8 cellular contexts compared by ENCODE assay signal in the genomic region with DNA sequence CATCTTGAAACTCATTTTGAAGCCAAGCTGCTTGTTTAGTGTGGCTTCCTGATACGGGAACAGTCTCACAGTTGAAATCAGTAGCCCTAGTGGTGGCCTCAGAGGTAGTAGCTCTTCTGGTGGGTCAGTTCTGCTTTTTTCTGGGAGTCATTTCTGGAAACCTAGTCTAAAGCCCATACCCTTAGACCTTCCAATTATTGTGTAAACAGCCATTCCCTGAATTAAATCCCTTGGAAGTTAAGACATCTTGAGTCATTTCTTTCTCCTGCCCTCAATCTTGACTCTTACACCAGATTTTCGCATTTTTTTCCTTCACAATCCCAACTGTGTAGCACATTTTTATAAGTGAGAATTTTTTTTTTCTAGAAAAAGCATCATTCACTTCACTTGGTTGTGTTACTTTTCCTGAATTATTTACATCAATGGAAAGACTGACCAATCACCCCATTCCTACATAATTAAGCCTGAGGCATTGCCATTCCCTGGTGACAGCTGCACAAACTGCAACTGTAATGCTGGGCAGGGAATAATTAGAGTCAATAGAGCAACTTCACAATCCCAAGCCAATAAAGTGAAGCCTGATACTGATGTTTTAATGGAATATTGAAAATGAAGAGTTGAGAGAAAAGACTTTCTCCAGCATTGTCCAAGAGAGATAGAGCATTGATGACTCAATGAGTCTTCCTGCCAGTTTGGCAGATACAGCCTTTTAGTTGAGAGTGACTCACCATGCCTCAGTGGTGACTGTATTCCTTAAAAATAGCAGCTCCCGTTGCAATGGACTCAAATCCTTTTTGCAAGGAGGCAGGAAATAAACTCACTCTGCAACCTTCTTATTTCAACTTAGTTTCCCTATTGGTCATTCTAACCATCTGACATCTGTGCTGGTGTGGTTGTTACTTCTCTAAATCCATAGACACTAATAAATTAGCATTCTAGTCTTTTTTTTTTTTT. TPM values are rescaled to one million over a fixed set of nuclear protein-coding genes. Genes with fewer than 3 reads are reported as not detected.
A peak's percentile ranks its signal among the peaks of the same experiment; 100 is the strongest.
DNase-seq lines count a peak whose midpoint lies in the region; ATAC-seq and TF ChIP-seq lines count a peak whose summit lies in the region.

No MANE protein-coding gene starts in this region.

- H3K27ac Mint-ChIP-seq in CD4-positive, alpha-beta T cell: no peak overlapping the region

- ATAC-seq in GM21447 (IDR thresholded peaks at IDR 0.05; ENCODE audit: unreplicated experiment) (peak; percentile 77), HG03139 (IDR thresholded peaks at IDR 0.05; ENCODE audit: unreplicated experiment) (no peak)
- no peak for ATAC-seq in CD4-positive, alpha-beta T cell (ENCODE audit: poor library complexity)

- H3K27me3 ChIP-seq in CD4-positive, alpha-beta T cell (ENCODE audit: control insufficient read depth, insufficient read depth, low read length): no peaks in the 10 kb centered on the region

- no peak overlapping the region for H3K4me3 ChIP-seq in AG09309 (ENCODE audit: control insufficient read depth, low read depth, low read length)

- no peak for TF ChIP-seq CTCF in AG09309 (IDR thresholded peaks at IDR 0.05; ENCODE audit: control insufficient read depth, insufficient read depth, low read depth, low read length, missing control alignments)
- no peak for TF ChIP-seq CTCF in CD4-positive, alpha-beta T cell (IDR thresholded peaks at IDR 0.05)

- H3K27me3 Mint-ChIP-seq in CD4-positive, alpha-beta T cell: no peaks in the 10 kb centered on the region

- intact Hi-C loops in CD4-positive, alpha-beta T cell (cut with DNase I, micrococcal nuclease): no loop called here

- CTCF ChIA-PET in CD4-positive, alpha-beta T cell (lab: Charles Lee): no interaction called here

- H3K27ac ChIP-seq in CD4-positive, alpha-beta T cell (ENCODE audit: low read depth, low read length): no peak overlapping the region

- H3K36me3 Mint-ChIP-seq in CD4-positive, alpha-beta T cell (ENCODE audit: low read depth): peaks cover 56% of the 10 kb centered on the region

- POLR2A ChIA-PET in CD4-positive, alpha-beta T cell (lab: Charles Lee): interaction anchor here (1.0 kb wide), 1 partner anchor 13 kb away, joined by 3 read pairs; a partner anchor contains a TSS

- peak; percentile 99 for DNase-seq in AG09309 (ENCODE audit: low read depth)
- DNase-seq in NCI-H446 treated with DMSO at 0.1 percent for 48 hours (lab: John Stamatoyannopoulos, UW): peak; percentile 75
- DNase-seq in dermis microvascular lymphatic vessel endothelial cell (ENCODE audit: low read depth in 2 of 2): peak; percentile 43 to 93
- DNase-seq in myocyte (ENCODE audit: low read depth): peak; percentile 94
- DNase-seq in CD4-positive, alpha-beta T cell: no peak
- DNase-seq in cerebellar nuclear complex (lab: John Stamatoyannopoulos, UW): no peak

- no peaks in the 10 kb centered on the region for H3K9me3 ChIP-seq in CD4-positive, alpha-beta T cell (ENCODE audit: control insufficient read depth, low read length)

- no peaks in the 10 kb centered on the region for H3K9me3 Mint-ChIP-seq in CD4-positive, alpha-beta T cell

- peaks cover 9% of the 10 kb centered on the region for H3K4me1 Mint-ChIP-seq in CD4-positive, alpha-beta T cell (ENCODE audit: low read depth)

- H3K4me3 Mint-ChIP-seq in CD4-positive, alpha-beta T cell: no peak overlapping the region

RNA-seq across cellular contexts. Expression of a gene that starts 13.0 kb away (rescaled TPM):
- total RNA-seq in dermis microvascular lymphatic vessel endothelial cell (6.1 and 6.7 TPM in 2 replicates), myocyte (5.3 and 6.0 TPM in 2 replicates)
- 2.9 TPM for polyA plus RNA-seq in myocyte (2012)
- 10 to 100 TPM; 18.5 to 18.7 TPM for total RNA-seq in CD4-positive, alpha-beta T cell

Comparison
In these comparisons a context has a peak if more than half of its experiments do, and no peak if none do; other contexts are left out.
1. DNase-seq: peak in AG09309 (single experiment), NCI-H446 treated with DMSO at 0.1 percent for 48 hours (single experiment), dermis microvascular lymphatic vessel endothelial cell (2 of 2) and myocyte (single experiment); none in CD4-positive, alpha-beta T cell (0 of 10) and cerebellar nuclear complex (0 of 2).